Comparison of ENCODE assay signal across 1 cellular context in the genomic region with DNA sequence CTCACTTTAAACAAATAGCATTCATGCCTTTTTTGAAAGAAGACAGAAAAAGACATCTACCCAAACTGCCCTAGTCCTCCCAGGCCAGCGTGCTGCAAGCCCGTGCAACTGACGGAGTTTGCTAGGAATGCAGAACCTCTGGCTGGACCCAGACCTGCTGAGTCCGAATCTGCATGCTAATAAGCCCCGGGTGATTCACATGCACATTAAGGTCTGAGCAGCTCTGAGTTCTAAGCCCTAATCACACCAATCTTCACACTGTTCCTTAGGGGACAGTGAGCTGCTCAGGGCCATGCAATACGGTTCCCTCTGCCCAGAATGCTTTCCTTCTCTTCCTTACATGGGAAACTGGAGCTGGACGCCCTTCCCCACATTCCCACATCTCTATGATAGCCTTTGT.
TF ChIP-seq lines count a peak whose summit lies in the region.

No MANE protein-coding gene starts in this region.

TF ChIP-seq in HepG2, 621 proteins besides CTCF, POLR2A, EP300 and RAD21:
- TF ChIP-seq, protein P1, sequence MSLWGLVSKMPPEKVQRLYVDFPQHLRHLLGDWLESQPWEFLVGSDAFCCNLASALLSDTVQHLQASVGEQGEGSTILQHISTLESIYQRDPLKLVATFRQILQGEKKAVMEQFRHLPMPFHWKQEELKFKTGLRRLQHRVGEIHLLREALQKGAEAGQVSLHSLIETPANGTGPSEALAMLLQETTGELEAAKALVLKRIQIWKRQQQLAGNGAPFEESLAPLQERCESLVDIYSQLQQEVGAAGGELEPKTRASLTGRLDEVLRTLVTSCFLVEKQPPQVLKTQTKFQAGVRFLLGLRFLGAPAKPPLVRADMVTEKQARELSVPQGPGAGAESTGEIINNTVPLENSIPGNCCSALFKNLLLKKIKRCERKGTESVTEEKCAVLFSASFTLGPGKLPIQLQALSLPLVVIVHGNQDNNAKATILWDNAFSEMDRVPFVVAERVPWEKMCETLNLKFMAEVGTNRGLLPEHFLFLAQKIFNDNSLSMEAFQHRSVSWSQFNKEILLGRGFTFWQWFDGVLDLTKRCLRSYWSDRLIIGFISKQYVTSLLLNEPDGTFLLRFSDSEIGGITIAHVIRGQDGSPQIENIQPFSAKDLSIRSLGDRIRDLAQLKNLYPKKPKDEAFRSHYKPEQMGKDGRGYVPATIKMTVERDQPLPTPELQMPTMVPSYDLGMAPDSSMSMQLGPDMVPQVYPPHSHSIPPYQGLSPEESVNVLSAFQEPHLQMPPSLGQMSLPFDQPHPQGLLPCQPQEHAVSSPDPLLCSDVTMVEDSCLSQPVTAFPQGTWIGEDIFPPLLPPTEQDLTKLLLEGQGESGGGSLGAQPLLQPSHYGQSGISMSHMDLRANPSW (CRISPR knock-in tag; IDR thresholded peaks at IDR 0.05; ENCODE audit: borderline replicate concordance): no peak
- TF ChIP-seq IRF9 (CRISPR knock-in tag; IDR thresholded peaks at IDR 0.05; ENCODE audit: borderline replicate concordance) (no peak), ZFP62 (CRISPR knock-in tag; IDR thresholded peaks at IDR 0.05) (no peak), YY1 (IDR thresholded peaks at IDR 0.05; ENCODE audit: insufficient read depth, insufficient replicate concordance, low read depth, low read length) (no peak), BCLAF1 (IDR thresholded peaks at IDR 0.05) (no peak), ZKSCAN1 (IDR thresholded peaks at IDR 0.05; ENCODE audit: low read length) (no peak), GATAD2A (CRISPR knock-in tag; IDR thresholded peaks at IDR 0.05) (no peak), ZIK1 (CRISPR knock-in tag; IDR thresholded peaks at IDR 0.05; ENCODE audit: borderline replicate concordance, low read depth) (no peak), PRDM4 (CRISPR knock-in tag; IDR thresholded peaks at IDR 0.05; ENCODE audit: borderline replicate concordance) (no peak), SNRNP70 (IDR thresholded peaks at IDR 0.05; ENCODE audit: low read depth, low read length) (no peak), PAWR (CRISPR knock-in tag; IDR thresholded peaks at IDR 0.05; ENCODE audit: borderline replicate concordance) (no peak), PPARG (CRISPR knock-in tag; conservative IDR thresholded peaks at IDR 0.05) (no peak), RELA (CRISPR knock-in tag; IDR thresholded peaks at IDR 0.05) (no peak), DRAP1 (CRISPR knock-in tag; IDR thresholded peaks at IDR 0.05) (no peak), ZNF121 (CRISPR knock-in tag; IDR thresholded peaks at IDR 0.05) (no peak), ZBTB3 (CRISPR knock-in tag; IDR thresholded peaks at IDR 0.05; ENCODE audit: borderline replicate concordance, low read depth) (no peak), ZNF589 (CRISPR knock-in tag; conservative IDR thresholded peaks at IDR 0.05) (no peak), NFE2 (CRISPR knock-in tag; IDR thresholded peaks at IDR 0.05) (no peak), ATRX (CRISPR knock-in tag; IDR thresholded peaks at IDR 0.05; ENCODE audit: borderline replicate concordance) (no peak)
- TF ChIP-seq, protein P2, sequence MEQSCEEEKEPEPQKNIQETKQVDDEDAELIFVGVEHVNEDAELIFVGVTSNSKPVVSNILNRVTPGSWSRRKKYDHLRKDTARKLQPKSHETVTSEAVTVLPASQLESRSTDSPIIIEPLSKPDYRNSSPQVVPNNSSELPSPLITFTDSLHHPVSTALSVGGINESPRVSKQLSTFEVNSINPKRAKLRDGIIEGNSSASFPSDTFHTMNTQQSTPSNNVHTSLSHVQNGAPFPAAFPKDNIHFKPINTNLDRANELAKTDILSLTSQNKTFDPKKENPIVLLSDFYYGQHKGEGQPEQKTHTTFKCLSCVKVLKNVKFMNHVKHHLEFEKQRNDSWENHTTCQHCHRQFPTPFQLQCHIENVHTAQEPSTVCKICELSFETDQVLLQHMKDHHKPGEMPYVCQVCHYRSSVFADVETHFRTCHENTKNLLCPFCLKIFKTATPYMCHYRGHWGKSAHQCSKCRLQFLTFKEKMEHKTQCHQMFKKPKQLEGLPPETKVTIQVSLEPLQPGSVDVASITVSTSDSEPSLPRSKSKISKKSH (CRISPR knock-in tag; IDR thresholded peaks at IDR 0.05; ENCODE audit: borderline replicate concordance): no peak
TF ChIP-seq in HepG2: peak in this region for 0.
